ENCODE assay signal across 8 cellular contexts in genomic region chr7:30062587-30062986, GRCh38. TPM values are rescaled to one million over a fixed set of nuclear protein-coding genes. Genes with fewer than 3 reads are reported as not detected.
DNase-seq lines count a peak whose midpoint lies in the region; ATAC-seq and TF ChIP-seq lines count a peak whose summit lies in the region.

No MANE protein-coding gene starts in this region.

- H3K4me3 Mint-ChIP-seq in CD14-positive monocyte: no peak overlapping the region
- no peak overlapping the region for H3K4me3 Mint-ChIP-seq in activated CD8-positive, alpha-beta T cell treated with anti-CD3 and anti-CD28 coated beads for 36 hours
- no peak overlapping the region for H3K4me3 Mint-ChIP-seq in stimulated activated memory B cell treated with anti-CD40 and anti-IgM and Interleukin-4, amounts not matched to agents 10 μg/mL and 1 μg/mL and 100 μg/mL, for 72 hours

- H3K27me3 Mint-ChIP-seq in CD14-positive monocyte (ENCODE audit: low read depth in 3 of 3): peaks cover 0 to 3% (median 0%) of the 10 kb centered on the region in 3 donors
- H3K27me3 Mint-ChIP-seq in activated CD8-positive, alpha-beta T cell treated with anti-CD3 and anti-CD28 coated beads for 36 hours: no peaks in the 10 kb centered on the region
- H3K27me3 Mint-ChIP-seq in stimulated activated memory B cell treated with anti-CD40 and anti-IgM and Interleukin-4, amounts not matched to agents 10 μg/mL and 1 μg/mL and 100 μg/mL, for 72 hours: no peaks in the 10 kb centered on the region

- intact Hi-C loops in CD14-positive monocyte (cut with micrococcal nuclease): loop anchor here in 1 of 2 donors (10.0 kb wide), 2 partner anchors 118 to 178 kb away; no protein-coding TSS in a partner anchor
- intact Hi-C loops in activated CD8-positive, alpha-beta T cell treated with anti-CD3 and anti-CD28 coated beads for 36 hours (cut with micrococcal nuclease): loop anchor here (5.0 to 10.0 kb wide), 2 partner anchors 108 to 185 kb away; no protein-coding TSS in a partner anchor
- intact Hi-C loops in left ventricle myocardium superior (cut with micrococcal nuclease): loop anchor here (10.0 kb wide), 1 partner anchor 308 kb away; no protein-coding TSS in a partner anchor

- H3K4me3 ChIP-seq in NB4 (ENCODE audit: low read depth, low read length): no peak overlapping the region

- H3K4me1 Mint-ChIP-seq in CD14-positive monocyte: peaks cover 4% of the 10 kb centered on the region
- peaks cover 3% of the 10 kb centered on the region for H3K4me1 Mint-ChIP-seq in activated CD8-positive, alpha-beta T cell treated with anti-CD3 and anti-CD28 coated beads for 36 hours (ENCODE audit: low read depth)
- H3K4me1 Mint-ChIP-seq in stimulated activated memory B cell treated with anti-CD40 and anti-IgM and Interleukin-4, amounts not matched to agents 10 μg/mL and 1 μg/mL and 100 μg/mL, for 72 hours: peaks cover 24% of the 10 kb centered on the region

- no peak for TF ChIP-seq POLR2A in NB4 (IDR thresholded peaks at IDR 0.05; ENCODE audit: extremely low read depth, insufficient read length)

- H3K27ac Mint-ChIP-seq in CD14-positive monocyte: no peak overlapping the region
- H3K27ac Mint-ChIP-seq in activated CD8-positive, alpha-beta T cell treated with anti-CD3 and anti-CD28 coated beads for 36 hours: no peak overlapping the region
- no peak overlapping the region for H3K27ac Mint-ChIP-seq in stimulated activated memory B cell treated with anti-CD40 and anti-IgM and Interleukin-4, amounts not matched to agents 10 μg/mL and 1 μg/mL and 100 μg/mL, for 72 hours

- H3K36me3 Mint-ChIP-seq in CD14-positive monocyte: peaks cover 20 to 28% of the 10 kb centered on the region in 2 donors
- peaks cover 8% of the 10 kb centered on the region for H3K36me3 Mint-ChIP-seq in activated CD8-positive, alpha-beta T cell treated with anti-CD3 and anti-CD28 coated beads for 36 hours (ENCODE audit: low read depth)
- peaks cover 8% of the 10 kb centered on the region for H3K36me3 Mint-ChIP-seq in stimulated activated memory B cell treated with anti-CD40 and anti-IgM and Interleukin-4, amounts not matched to agents 10 μg/mL and 1 μg/mL and 100 μg/mL, for 72 hours

- POLR2A ChIA-PET in activated CD8-positive, alpha-beta T cell treated with anti-CD3 and anti-CD28 coated beads for 36 hours (lab: Charles Lee): no interaction called here

- DNase-seq in CD14-positive monocyte (ENCODE audit: low spot score) (no peak), NB4 (ENCODE audit: low read depth) (peak; percentile 67), left ventricle myocardium superior (no peak), T-helper 9 cell (no peak)
- DNase-seq in activated CD8-positive, alpha-beta T cell treated with anti-CD3 and anti-CD28 coated beads for 36 hours: no peak

- CTCF ChIA-PET in activated CD8-positive, alpha-beta T cell treated with anti-CD3 and anti-CD28 coated beads for 36 hours (lab: Charles Lee): interaction anchor here (0.7 to 4.7 kb wide), 25 partner anchors 8 to 177 kb away, joined by 3 to 30 read pairs (median 5); partner anchors contain the start of genes FKBP14 and PLEKHA8

- TF ChIP-seq CTCF in CD14-positive monocyte (IDR thresholded peaks at IDR 0.05): peak; percentile 57
- peak; percentile 66 for TF ChIP-seq CTCF in NB4 (IDR thresholded peaks at IDR 0.05; ENCODE audit: low read depth, low read length)
- peak; percentile 45 for TF ChIP-seq CTCF in activated CD8-positive, alpha-beta T cell treated with anti-CD3 and anti-CD28 coated beads for 36 hours (IDR thresholded peaks at IDR 0.05)

- H3K9me3 Mint-ChIP-seq in CD14-positive monocyte: peaks cover 0 to 4% (median 0%) of the 10 kb centered on the region in 7 donors
- H3K9me3 Mint-ChIP-seq in activated CD8-positive, alpha-beta T cell treated with anti-CD3 and anti-CD28 coated beads for 36 hours: no peaks in the 10 kb centered on the region
- H3K9me3 Mint-ChIP-seq in stimulated activated memory B cell treated with anti-CD40 and anti-IgM and Interleukin-4, amounts not matched to agents 10 μg/mL and 1 μg/mL and 100 μg/mL, for 72 hours: no peaks in the 10 kb centered on the region

- ATAC-seq in GM19035 (IDR thresholded peaks at IDR 0.05; ENCODE audit: unreplicated experiment) (peak; percentile 47), left ventricle myocardium superior (peak; percentile 80), GM21737 (IDR thresholded peaks at IDR 0.05; ENCODE audit: unreplicated experiment) (no peak)
- ATAC-seq in activated CD8-positive, alpha-beta T cell treated with anti-CD3 and anti-CD28 coated beads for 36 hours: peak; percentile 74
- peak; percentile 56 for ATAC-seq in stimulated activated memory B cell treated with anti-CD40 and anti-IgM and Interleukin-4, amounts not matched to agents 10 μg/mL and 1 μg/mL and 100 μg/mL, for 72 hours

RNA-seq across cellular contexts. Expression of gene PLEKHA8, which starts 34.4 kb away (rescaled TPM):
- 1 to 10 TPM; 2.4 to 2.7 TPM for polyA plus RNA-seq in CD14-positive monocyte
- 10 to 100 TPM; 16.8 to 17.1 TPM for total RNA-seq in activated CD8-positive, alpha-beta T cell treated with anti-CD3 and anti-CD28 coated beads for 36 hours
- 3.4 TPM for total RNA-seq in left ventricle myocardium superior

RNA-seq across cellular contexts. Expression of gene FKBP14, which starts 36.1 kb away (rescaled TPM):
- polyA plus RNA-seq in CD14-positive monocyte: 1 to 10 TPM in 1 of 2 donors, under 1 TPM in 1; 0.43 to 1.1 TPM
- 1 to 10 TPM; 8.8 to 9.0 TPM for total RNA-seq in activated CD8-positive, alpha-beta T cell treated with anti-CD3 and anti-CD28 coated beads for 36 hours
- total RNA-seq in left ventricle myocardium superior: 12.8 TPM
